Comparison of ENCODE assay signal across 8 cellular contexts in genomic region chr5:71067262-71067928, GRCh38. TPM values are rescaled to one million over a fixed set of nuclear protein-coding genes. Genes with fewer than 3 reads are reported as not detected.
DNase-seq lines count a peak whose midpoint lies in the region; ATAC-seq and TF ChIP-seq lines count a peak whose summit lies in the region.
"Not testable (repeated sequence)": the region's sequence is repeated elsewhere in the genome, so short reads cannot be mapped to it uniquely, and the experiment has no call there.

Gene GTF2H2, minus strand, starts transcription at chr5:71067676. Its CDS starts 4,913 bp downstream, at chr5:71062763.

- not testable (repeated sequence) for H3K36me3 Mint-ChIP-seq in IgD-negative memory B cell; activated T-cell treated with anti-CD3 and anti-CD28 coated beads, Interleukin-2, amount 50 U/mL, for 4 hours (ENCODE audit: insufficient read depth); naive thymus-derived CD4-positive, alpha-beta T cell

- not testable (repeated sequence) for H3K27me3 Mint-ChIP-seq in IgD-negative memory B cell; activated T-cell treated with anti-CD3 and anti-CD28 coated beads, Interleukin-2, amount 50 U/mL, for 4 hours (ENCODE audit: low read depth); naive thymus-derived CD4-positive, alpha-beta T cell

- no CpG with 5 or more reads among the region's 46 CpGs for WGBS in thymus

- H3K36me3 ChIP-seq in naive thymus-derived CD4-positive, alpha-beta T cell (ENCODE audit: control insufficient read depth in 2 of 3, insufficient read depth in 3 of 3, low read length in 3 of 3); thymus (ENCODE audit: control insufficient read depth, insufficient read depth): not testable (repeated sequence)

- intact Hi-C loops in naive thymus-derived CD4-positive, alpha-beta T cell (cut with micrococcal nuclease), result not testable (repeated sequence)

- H3K27ac ChIP-seq in naive thymus-derived CD4-positive, alpha-beta T cell (ENCODE audit: low read depth, low read length); thymus (ENCODE audit: low read depth): not testable (repeated sequence)

- not testable (repeated sequence) for TF ChIP-seq CTCF in fibroblast of the aortic adventitia (IDR thresholded peaks at IDR 0.05; ENCODE audit: insufficient read depth, low read length)

- H3K4me3 Mint-ChIP-seq in IgD-negative memory B cell; activated T-cell treated with anti-CD3 and anti-CD28 coated beads, Interleukin-2, amount 50 U/mL, for 4 hours; naive thymus-derived CD4-positive, alpha-beta T cell: not testable (repeated sequence)

- POLR2A ChIA-PET in naive thymus-derived CD4-positive, alpha-beta T cell (lab: Charles Lee), result not testable (repeated sequence)

- not testable (repeated sequence) for H3K9me3 Mint-ChIP-seq in IgD-negative memory B cell; activated T-cell treated with anti-CD3 and anti-CD28 coated beads, Interleukin-2, amount 50 U/mL, for 4 hours; naive thymus-derived CD4-positive, alpha-beta T cell

- H3K4me3 ChIP-seq in fibroblast of the aortic adventitia (ENCODE audit: low read depth, low read length); naive thymus-derived CD4-positive, alpha-beta T cell (ENCODE audit: low read length); thymus (ENCODE audit: low read length): not testable (repeated sequence)

- H3K27me3 ChIP-seq in naive thymus-derived CD4-positive, alpha-beta T cell (ENCODE audit: control insufficient read depth in 2 of 2, insufficient read depth in 2 of 2, low read length in 2 of 2); thymus (ENCODE audit: control insufficient read depth, insufficient read depth): not testable (repeated sequence)

- not testable (repeated sequence) for DNase-seq in activated T-cell treated with anti-CD3 and anti-CD28 coated beads, Interleukin-2, amount 50 U/mL, for 4 hours; fibroblast of the aortic adventitia (ENCODE audit: low read depth); naive thymus-derived CD4-positive, alpha-beta T cell

- H3K9me3 ChIP-seq in naive thymus-derived CD4-positive, alpha-beta T cell (ENCODE audit: control insufficient read depth in 2 of 3, low read length in 3 of 3); thymus (ENCODE audit: control insufficient read depth): not testable (repeated sequence)

- CTCF ChIA-PET in naive thymus-derived CD4-positive, alpha-beta T cell (lab: Charles Lee), result not testable (repeated sequence)

- ATAC-seq in GM18502 (IDR thresholded peaks at IDR 0.05; ENCODE audit: poor library complexity, unreplicated experiment) (peak; percentile 99), GM21423 (IDR thresholded peaks at IDR 0.05; ENCODE audit: unreplicated experiment) (peak; percentile 99), HG02943 (IDR thresholded peaks at IDR 0.05; ENCODE audit: low read depth, unreplicated experiment) (peak; percentile 95)
- ATAC-seq in activated T-cell treated with anti-CD3 and anti-CD28 coated beads, Interleukin-2, amount 50 U/mL, for 4 hours, result peak; percentile 100
- peak; percentile 100 for ATAC-seq in naive thymus-derived CD4-positive, alpha-beta T cell

- not testable (repeated sequence) for H3K27ac Mint-ChIP-seq in IgD-negative memory B cell; naive thymus-derived CD4-positive, alpha-beta T cell

- H3K4me1 Mint-ChIP-seq in IgD-negative memory B cell; activated T-cell treated with anti-CD3 and anti-CD28 coated beads, Interleukin-2, amount 50 U/mL, for 4 hours (ENCODE audit: low read depth); naive thymus-derived CD4-positive, alpha-beta T cell: not testable (repeated sequence)

- H3K4me1 ChIP-seq in naive thymus-derived CD4-positive, alpha-beta T cell (ENCODE audit: control insufficient read depth in 2 of 2, insufficient read depth in 2 of 2, low read length in 2 of 2); thymus (ENCODE audit: control insufficient read depth, insufficient read depth, low read length): not testable (repeated sequence)

RNA-seq across cellular contexts. Expression of gene GTF2H2, which starts in this region (rescaled TPM):
- polyA plus RNA-seq in IgD-negative memory B cell, result 13.0 TPM
- total RNA-seq in activated T-cell treated with anti-CD3 and anti-CD28 coated beads, Interleukin-2, amount 50 U/mL, for 4 hours, result 10 to 100 TPM; 52.6 to 96.8 (median 70.9) TPM
- 33.2 and 43.5 TPM in 2 replicates for total RNA-seq in fibroblast of the aortic adventitia (ENCODE audit: low replicate concordance)
- total RNA-seq in naive thymus-derived CD4-positive, alpha-beta T cell, result 10 to 100 TPM; 17.4 to 54.4 (median 30.0) TPM
- polyA plus RNA-seq in naive thymus-derived CD4-positive, alpha-beta T cell, result 10 to 100 TPM in 1 of 2 donors, 1 to 10 TPM in 1; 6.7 to 11.8 TPM
- 16.2 TPM for polyA plus RNA-seq in thymus
